2 cellular contexts compared by ENCODE assay signal in the genomic region with DNA sequence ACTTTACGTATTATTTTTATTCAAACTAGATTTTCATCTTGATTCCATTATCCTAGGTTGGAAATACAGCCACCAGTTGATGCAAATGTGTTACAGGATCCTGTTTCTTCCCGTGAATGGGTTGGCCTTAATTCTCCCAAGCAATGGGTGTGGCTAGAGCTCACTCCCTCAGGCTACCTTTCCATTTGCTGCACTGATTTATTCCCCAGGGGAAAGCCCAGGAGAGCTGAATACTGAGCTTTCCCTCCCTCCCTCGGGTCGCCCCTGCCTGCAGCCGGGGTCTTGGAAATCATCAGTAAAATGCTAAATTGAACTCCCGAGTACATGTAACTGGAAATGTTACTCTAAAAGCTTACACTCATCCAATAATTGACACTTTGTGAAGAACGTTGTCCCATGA.
TF ChIP-seq lines count a peak whose summit lies in the region.

No MANE protein-coding gene starts in this region.

TF ChIP-seq in WTC11, 78 proteins besides CTCF, POLR2A, EP300 and RAD21 (continued from another document):
- TF ChIP-seq, protein P1, sequence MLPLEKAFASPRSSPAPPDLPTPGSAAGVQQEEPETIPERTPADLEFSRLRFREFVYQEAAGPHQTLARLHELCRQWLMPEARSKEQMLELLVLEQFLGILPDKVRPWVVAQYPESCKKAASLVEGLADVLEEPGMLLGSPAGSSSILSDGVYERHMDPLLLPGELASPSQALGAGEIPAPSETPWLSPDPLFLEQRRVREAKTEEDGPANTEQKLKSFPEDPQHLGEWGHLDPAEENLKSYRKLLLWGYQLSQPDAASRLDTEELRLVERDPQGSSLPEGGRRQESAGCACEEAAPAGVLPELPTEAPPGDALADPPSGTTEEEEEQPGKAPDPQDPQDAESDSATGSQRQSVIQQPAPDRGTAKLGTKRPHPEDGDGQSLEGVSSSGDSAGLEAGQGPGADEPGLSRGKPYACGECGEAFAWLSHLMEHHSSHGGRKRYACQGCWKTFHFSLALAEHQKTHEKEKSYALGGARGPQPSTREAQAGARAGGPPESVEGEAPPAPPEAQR (CRISPR knock-in tag; IDR thresholded peaks at IDR 0.05), result no peak
- TF ChIP-seq OVOL2 (CRISPR knock-in tag; IDR thresholded peaks at IDR 0.05; ENCODE audit: borderline replicate concordance) (no peak), FOXJ3 (CRISPR knock-in tag; IDR thresholded peaks at IDR 0.05; ENCODE audit: borderline replicate concordance) (no peak), FOXK1 (CRISPR knock-in tag; IDR thresholded peaks at IDR 0.05) (no peak), ZNF423 (CRISPR knock-in tag; IDR thresholded peaks at IDR 0.05) (no peak), ATF1 (CRISPR knock-in tag; IDR thresholded peaks at IDR 0.05) (no peak)
- TF ChIP-seq, protein P2, sequence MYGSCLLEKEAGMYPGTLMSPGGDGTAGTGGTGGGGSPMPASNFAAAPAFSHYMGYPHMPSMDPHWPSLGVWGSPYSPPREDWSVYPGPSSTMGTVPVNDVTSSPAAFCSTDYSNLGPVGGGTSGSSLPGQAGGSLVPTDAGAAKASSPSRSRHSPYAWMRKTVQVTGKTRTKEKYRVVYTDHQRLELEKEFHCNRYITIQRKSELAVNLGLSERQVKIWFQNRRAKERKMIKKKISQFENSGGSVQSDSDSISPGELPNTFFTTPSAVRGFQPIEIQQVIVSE (CRISPR knock-in tag; IDR thresholded peaks at IDR 0.05; ENCODE audit: borderline replicate concordance), result no peak
- TF ChIP-seq, protein P3, sequence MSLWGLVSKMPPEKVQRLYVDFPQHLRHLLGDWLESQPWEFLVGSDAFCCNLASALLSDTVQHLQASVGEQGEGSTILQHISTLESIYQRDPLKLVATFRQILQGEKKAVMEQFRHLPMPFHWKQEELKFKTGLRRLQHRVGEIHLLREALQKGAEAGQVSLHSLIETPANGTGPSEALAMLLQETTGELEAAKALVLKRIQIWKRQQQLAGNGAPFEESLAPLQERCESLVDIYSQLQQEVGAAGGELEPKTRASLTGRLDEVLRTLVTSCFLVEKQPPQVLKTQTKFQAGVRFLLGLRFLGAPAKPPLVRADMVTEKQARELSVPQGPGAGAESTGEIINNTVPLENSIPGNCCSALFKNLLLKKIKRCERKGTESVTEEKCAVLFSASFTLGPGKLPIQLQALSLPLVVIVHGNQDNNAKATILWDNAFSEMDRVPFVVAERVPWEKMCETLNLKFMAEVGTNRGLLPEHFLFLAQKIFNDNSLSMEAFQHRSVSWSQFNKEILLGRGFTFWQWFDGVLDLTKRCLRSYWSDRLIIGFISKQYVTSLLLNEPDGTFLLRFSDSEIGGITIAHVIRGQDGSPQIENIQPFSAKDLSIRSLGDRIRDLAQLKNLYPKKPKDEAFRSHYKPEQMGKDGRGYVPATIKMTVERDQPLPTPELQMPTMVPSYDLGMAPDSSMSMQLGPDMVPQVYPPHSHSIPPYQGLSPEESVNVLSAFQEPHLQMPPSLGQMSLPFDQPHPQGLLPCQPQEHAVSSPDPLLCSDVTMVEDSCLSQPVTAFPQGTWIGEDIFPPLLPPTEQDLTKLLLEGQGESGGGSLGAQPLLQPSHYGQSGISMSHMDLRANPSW (CRISPR knock-in tag; conservative IDR thresholded peaks at IDR 0.05; ENCODE audit: low read depth), result no peak
- TF ChIP-seq, protein P4, sequence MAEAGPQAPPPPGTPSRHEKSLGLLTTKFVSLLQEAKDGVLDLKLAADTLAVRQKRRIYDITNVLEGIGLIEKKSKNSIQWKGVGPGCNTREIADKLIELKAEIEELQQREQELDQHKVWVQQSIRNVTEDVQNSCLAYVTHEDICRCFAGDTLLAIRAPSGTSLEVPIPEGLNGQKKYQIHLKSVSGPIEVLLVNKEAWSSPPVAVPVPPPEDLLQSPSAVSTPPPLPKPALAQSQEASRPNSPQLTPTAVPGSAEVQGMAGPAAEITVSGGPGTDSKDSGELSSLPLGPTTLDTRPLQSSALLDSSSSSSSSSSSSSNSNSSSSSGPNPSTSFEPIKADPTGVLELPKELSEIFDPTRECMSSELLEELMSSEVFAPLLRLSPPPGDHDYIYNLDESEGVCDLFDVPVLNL (CRISPR knock-in tag; IDR thresholded peaks at IDR 0.05; ENCODE audit: borderline replicate concordance, low read depth), result no peak

TF ChIP-seq in HepG2, 621 proteins besides CTCF, POLR2A, EP300 and RAD21:
- TF ChIP-seq, protein P5, sequence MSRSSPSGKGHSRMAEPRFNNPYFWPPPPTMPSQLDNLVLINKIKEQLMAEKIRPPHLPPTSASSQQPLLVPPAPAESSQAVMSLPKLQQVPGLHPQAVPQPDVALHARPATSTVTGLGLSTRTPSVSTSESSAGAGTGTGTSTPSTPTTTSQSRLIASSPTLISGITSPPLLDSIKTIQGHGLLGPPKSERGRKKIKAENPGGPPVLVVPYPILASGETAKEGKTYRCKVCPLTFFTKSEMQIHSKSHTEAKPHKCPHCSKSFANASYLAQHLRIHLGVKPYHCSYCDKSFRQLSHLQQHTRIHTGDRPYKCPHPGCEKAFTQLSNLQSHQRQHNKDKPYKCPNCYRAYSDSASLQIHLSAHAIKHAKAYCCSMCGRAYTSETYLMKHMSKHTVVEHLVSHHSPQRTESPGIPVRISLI (CRISPR knock-in tag; IDR thresholded peaks at IDR 0.05; ENCODE audit: borderline replicate concordance), result no peak
- TF ChIP-seq TMF1 (CRISPR knock-in tag; IDR thresholded peaks at IDR 0.05; ENCODE audit: low read depth) (no peak), CREM (IDR thresholded peaks at IDR 0.05) (no peak), CREM (CRISPR knock-in tag; IDR thresholded peaks at IDR 0.05) (no peak), TCF12 (IDR thresholded peaks at IDR 0.05) (no peak), TCF12 (CRISPR knock-in tag; IDR thresholded peaks at IDR 0.05) (no peak), ZBTB20 (CRISPR knock-in tag; IDR thresholded peaks at IDR 0.05; ENCODE audit: borderline replicate concordance, low read depth) (no peak), TAF1 (CRISPR knock-in tag; IDR thresholded peaks at IDR 0.05) (no peak), JDP2 (CRISPR knock-in tag; IDR thresholded peaks at IDR 0.05; ENCODE audit: borderline replicate concordance) (no peak), HOXA9 (CRISPR knock-in tag; IDR thresholded peaks at IDR 0.05; ENCODE audit: borderline replicate concordance) (no peak), FOXO1 (CRISPR knock-in tag; IDR thresholded peaks at IDR 0.05) (no peak), IRF2 (CRISPR knock-in tag; IDR thresholded peaks at IDR 0.05) (no peak), ZNF431 (CRISPR knock-in tag; IDR thresholded peaks at IDR 0.05; ENCODE audit: borderline replicate concordance, low read depth) (no peak)
- TF ChIP-seq, protein P6, sequence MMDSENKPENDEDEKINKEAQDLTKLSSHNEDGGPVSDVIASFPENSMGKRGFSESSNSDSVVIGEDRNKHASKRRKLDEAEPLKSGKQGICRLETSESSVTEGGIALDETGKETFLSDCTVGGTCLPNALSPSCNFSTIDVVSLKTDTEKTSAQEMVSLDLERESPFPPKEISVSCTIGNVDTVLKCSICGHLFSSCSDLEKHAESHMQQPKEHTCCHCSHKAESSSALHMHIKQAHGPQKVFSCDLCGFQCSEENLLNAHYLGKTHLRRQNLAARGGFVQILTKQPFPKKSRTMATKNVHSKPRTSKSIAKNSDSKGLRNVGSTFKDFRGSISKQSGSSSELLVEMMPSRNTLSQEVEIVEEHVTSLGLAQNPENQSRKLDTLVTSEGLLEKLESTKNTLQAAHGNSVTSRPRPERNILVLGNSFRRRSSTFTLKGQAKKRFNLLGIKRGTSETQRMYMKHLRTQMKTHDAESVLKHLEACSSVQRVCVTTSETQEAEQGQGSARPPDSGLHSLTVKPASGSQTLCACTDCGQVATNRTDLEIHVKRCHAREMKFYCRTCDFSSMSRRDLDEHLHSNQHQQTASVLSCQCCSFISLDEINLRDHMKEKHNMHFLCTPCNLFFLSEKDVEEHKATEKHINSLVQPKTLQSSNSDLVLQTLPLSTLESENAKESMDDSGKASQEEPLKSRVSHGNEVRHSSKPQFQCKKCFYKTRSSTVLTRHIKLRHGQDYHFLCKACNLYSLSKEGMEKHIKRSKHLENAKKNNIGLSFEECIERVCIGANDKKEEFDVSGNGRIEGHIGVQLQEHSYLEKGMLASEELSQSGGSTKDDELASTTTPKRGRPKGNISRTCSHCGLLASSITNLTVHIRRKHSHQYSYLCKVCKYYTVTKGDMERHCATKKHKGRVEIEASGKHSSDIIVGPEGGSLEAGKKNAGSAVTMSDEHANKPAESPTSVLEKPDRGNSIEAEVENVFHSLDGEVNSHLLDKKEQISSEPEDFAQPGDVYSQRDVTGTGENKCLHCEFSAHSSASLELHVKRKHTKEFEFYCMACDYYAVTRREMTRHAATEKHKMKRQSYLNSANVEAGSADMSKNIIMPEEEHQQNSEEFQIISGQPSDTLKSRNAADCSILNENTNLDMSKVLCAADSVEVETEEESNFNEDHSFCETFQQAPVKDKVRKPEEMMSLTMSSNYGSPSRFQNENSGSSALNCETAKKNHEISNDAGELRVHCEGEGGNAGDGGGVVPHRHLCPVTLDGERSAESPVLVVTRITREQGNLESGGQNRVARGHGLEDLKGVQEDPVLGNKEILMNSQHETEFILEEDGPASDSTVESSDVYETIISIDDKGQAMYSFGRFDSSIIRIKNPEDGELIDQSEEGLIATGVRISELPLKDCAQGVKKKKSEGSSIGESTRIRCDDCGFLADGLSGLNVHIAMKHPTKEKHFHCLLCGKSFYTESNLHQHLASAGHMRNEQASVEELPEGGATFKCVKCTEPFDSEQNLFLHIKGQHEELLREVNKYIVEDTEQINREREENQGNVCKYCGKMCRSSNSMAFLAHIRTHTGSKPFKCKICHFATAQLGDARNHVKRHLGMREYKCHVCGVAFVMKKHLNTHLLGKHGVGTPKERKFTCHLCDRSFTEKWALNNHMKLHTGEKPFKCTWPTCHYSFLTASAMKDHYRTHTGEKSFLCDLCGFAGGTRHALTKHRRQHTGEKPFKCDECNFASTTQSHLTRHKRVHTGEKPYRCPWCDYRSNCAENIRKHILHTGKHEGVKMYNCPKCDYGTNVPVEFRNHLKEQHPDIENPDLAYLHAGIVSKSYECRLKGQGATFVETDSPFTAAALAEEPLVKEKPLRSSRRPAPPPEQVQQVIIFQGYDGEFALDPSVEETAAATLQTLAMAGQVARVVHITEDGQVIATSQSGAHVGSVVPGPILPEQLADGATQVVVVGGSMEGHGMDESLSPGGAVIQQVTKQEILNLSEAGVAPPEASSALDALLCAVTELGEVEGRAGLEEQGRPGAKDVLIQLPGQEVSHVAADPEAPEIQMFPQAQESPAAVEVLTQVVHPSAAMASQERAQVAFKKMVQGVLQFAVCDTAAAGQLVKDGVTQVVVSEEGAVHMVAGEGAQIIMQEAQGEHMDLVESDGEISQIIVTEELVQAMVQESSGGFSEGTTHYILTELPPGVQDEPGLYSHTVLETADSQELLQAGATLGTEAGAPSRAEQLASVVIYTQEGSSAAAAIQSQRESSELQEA (CRISPR knock-in tag; IDR thresholded peaks at IDR 0.05; ENCODE audit: not compliant biosample characterization), result no peak
- TF ChIP-seq, protein P7, sequence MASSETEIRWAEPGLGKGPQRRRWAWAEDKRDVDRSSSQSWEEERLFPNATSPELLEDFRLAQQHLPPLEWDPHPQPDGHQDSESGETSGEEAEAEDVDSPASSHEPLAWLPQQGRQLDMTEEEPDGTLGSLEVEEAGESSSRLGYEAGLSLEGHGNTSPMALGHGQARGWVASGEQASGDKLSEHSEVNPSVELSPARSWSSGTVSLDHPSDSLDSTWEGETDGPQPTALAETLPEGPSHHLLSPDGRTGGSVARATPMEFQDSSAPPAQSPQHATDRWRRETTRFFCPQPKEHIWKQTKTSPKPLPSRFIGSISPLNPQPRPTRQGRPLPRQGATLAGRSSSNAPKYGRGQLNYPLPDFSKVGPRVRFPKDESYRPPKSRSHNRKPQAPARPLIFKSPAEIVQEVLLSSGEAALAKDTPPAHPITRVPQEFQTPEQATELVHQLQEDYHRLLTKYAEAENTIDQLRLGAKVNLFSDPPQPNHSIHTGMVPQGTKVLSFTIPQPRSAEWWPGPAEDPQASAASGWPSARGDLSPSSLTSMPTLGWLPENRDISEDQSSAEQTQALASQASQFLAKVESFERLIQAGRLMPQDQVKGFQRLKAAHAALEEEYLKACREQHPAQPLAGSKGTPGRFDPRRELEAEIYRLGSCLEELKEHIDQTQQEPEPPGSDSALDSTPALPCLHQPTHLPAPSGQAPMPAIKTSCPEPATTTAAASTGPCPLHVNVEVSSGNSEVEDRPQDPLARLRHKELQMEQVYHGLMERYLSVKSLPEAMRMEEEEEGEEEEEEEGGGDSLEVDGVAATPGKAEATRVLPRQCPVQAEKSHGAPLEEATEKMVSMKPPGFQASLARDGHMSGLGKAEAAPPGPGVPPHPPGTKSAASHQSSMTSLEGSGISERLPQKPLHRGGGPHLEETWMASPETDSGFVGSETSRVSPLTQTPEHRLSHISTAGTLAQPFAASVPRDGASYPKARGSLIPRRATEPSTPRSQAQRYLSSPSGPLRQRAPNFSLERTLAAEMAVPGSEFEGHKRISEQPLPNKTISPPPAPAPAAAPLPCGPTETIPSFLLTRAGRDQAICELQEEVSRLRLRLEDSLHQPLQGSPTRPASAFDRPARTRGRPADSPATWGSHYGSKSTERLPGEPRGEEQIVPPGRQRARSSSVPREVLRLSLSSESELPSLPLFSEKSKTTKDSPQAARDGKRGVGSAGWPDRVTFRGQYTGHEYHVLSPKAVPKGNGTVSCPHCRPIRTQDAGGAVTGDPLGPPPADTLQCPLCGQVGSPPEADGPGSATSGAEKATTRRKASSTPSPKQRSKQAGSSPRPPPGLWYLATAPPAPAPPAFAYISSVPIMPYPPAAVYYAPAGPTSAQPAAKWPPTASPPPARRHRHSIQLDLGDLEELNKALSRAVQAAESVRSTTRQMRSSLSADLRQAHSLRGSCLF (CRISPR knock-in tag; IDR thresholded peaks at IDR 0.05; ENCODE audit: borderline replicate concordance), result no peak
- TF ChIP-seq, protein P8, sequence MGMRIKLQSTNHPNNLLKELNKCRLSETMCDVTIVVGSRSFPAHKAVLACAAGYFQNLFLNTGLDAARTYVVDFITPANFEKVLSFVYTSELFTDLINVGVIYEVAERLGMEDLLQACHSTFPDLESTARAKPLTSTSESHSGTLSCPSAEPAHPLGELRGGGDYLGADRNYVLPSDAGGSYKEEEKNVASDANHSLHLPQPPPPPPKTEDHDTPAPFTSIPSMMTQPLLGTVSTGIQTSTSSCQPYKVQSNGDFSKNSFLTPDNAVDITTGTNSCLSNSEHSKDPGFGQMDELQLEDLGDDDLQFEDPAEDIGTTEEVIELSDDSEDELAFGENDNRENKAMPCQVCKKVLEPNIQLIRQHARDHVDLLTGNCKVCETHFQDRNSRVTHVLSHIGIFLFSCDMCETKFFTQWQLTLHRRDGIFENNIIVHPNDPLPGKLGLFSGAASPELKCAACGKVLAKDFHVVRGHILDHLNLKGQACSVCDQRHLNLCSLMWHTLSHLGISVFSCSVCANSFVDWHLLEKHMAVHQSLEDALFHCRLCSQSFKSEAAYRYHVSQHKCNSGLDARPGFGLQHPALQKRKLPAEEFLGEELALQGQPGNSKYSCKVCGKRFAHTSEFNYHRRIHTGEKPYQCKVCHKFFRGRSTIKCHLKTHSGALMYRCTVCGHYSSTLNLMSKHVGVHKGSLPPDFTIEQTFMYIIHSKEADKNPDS (CRISPR knock-in tag; IDR thresholded peaks at IDR 0.05), result no peak
